Comparison of ENCODE assay signal across 1 cellular context in genomic region chr7:150336746-150337145, GRCh38.
TF ChIP-seq lines count a peak whose summit lies in the region.

No MANE protein-coding gene starts in this region.

TF ChIP-seq in H1, 55 proteins besides CTCF, POLR2A, EP300 and RAD21:
- no peak for TF ChIP-seq TEAD4 (IDR thresholded peaks at IDR 0.05; ENCODE audit: low read depth, low read length)
- TF ChIP-seq TBP (IDR thresholded peaks at IDR 0.05; ENCODE audit: low read depth, low read length): no peak
- TF ChIP-seq POLR2AphosphoS5 (IDR thresholded peaks at IDR 0.05; ENCODE audit: low read depth, low read length): 0 out of 2 replicates have a peak, but pooled peaks have one; percentile 2
